Comparison of ENCODE assay signal across 19 cellular contexts in the genomic region with DNA sequence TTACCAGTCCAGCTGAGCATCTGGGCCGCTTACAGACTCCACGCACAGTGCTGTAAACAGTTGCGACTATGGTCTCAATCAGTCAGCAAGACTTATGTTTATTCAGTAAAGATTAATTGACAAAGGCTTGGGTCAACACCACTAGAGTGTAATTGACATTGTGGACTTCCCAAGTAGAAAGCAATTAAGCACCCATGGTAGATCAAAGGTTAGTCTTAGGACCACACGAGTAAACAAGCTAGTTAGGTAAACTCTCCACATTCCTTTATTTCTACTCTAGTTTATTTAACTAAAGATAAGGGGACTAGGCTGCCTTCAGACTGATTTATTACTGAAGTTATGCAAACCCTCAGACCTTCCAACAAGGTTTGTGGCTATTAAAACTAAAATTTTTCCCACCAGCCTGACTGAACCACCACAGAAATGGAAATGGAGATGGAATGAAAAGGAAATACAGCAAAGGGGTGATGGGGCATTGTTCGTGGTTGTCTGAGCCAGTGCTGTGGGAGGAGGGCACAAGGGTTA. TPM values are rescaled to one million over a fixed set of nuclear protein-coding genes. Genes with fewer than 3 reads are reported as not detected.
DNase-seq lines count a peak whose midpoint lies in the region; TF ChIP-seq lines count a peak whose summit lies in the region.
"Had no signal": no experiment of that assay in that cellular context is flagged by ENCODE, and none has a peak within 500 bp of the region (broad histone marks: within the 10 kb centered on the region; RNA-seq: fewer than 3 reads in every experiment).

No MANE protein-coding gene starts in this region.

- peaks cover 45% of the 10 kb centered on the region for H3K4me1 ChIP-seq in smooth muscle cell (ENCODE audit: low read depth)
- H3K4me1 ChIP-seq: parathyroid adenoma had no signal

- TF ChIP-seq CTCF in smooth muscle cell (IDR thresholded peaks at IDR 0.05; ENCODE audit: borderline replicate concordance, insufficient read depth, poor library complexity, severe bottlenecking) (no peak), GM10248 (IDR thresholded peaks at IDR 0.05; ENCODE audit: control extremely low read depth, extremely low read depth, low read depth, missing control alignments) (no peak)

- POLR2A ChIA-PET in HEK293T (lab: Yijun Ruan, JAX) (no interaction called here), GM10248 (lab: Yijun Ruan, JAX) (no interaction called here)

- H3K4me3 ChIP-seq in smooth muscle cell, result no peak overlapping the region
- H3K4me3 ChIP-seq: GM23338, skin epidermis had no signal

- intact Hi-C loops in posterior cingulate gyrus (cut with DNase I), result no loop called here

- H3K27me3 ChIP-seq in smooth muscle cell (ENCODE audit: low read depth), result no peaks in the 10 kb centered on the region

- H3K4me2 ChIP-seq in smooth muscle cell, result peak overlapping the region; percentile 30
- H3K4me2 ChIP-seq: GM23338 had no signal

- DNase-seq in HEK293T (ENCODE audit: extremely low spot score), result peak; percentile 6
- DNase-seq in amniotic epithelial cell (ENCODE audit: low read depth), result peak; percentile 86
- peak; percentile 27 for DNase-seq in left kidney (ENCODE audit: low read depth, low spot score)
- no peak for DNase-seq in smooth muscle cell (lab: John Stamatoyannopoulos, UW; ENCODE audit: unreplicated experiment)
- DNase-seq in posterior cingulate gyrus, result no peak
- no peak for DNase-seq in GM10248 (ENCODE audit: extremely low spot score)
- no peak for DNase-seq in effector CD8-positive, alpha-beta T cell (lab: John Stamatoyannopoulos, UW)
- DNase-seq: activated B cell treated with CpG ODN at 0.5 μM for 24 hours; activated CD8-positive, alpha-beta memory T cell treated with anti-CD3 and anti-CD28 coated beads for 24 hours; activated naive CD8-positive, alpha-beta T cell treated with anti-CD3 and anti-CD28 coated beads for 36 hours; MV-4-11; NCI-H2081; NCI-H526 treated with DMSO at 0.1 percent for 48 hours; PC-3; stimulated activated CD4-positive, alpha-beta T cell treated with anti-CD3 and anti-CD28 coated beads, Interleukin-4, amount 100 ng/mL, for 24 hours; T-helper 2 cell had no signal

- H3K36me3 ChIP-seq in smooth muscle cell (ENCODE audit: low read depth), result no peaks in the 10 kb centered on the region

- peaks cover 28% of the 10 kb centered on the region for H3F3A ChIP-seq in smooth muscle cell (ENCODE audit: low read depth)

- CTCF ChIA-PET in HEK293T (lab: Yijun Ruan, JAX) (no interaction called here), GM10248 (lab: Yijun Ruan, JAX) (interaction anchor here (1.1 to 2.0 kb wide), 5 partner anchors 9 to 26 kb away, joined by 3 to 6 read pairs (median 5); no protein-coding TSS in a partner anchor)

- H3K9me3 ChIP-seq in smooth muscle cell (replicated peaks; ENCODE audit: low read depth), result no peaks in the 10 kb centered on the region

- H2AFZ ChIP-seq in smooth muscle cell (ENCODE audit: low read depth), result peak overlapping the region; percentile 3
- H2AFZ ChIP-seq: GM23338, parathyroid adenoma had no signal

- no peaks in the 10 kb centered on the region for H4K20me1 ChIP-seq in smooth muscle cell (ENCODE audit: low read depth)

- WGBS in smooth muscle cell (ENCODE audit: low lambda C conversion rate), result 21% methylated on average over 5 of the region's 5 CpGs

- no peak overlapping the region for H3K9ac ChIP-seq in smooth muscle cell (ENCODE audit: low read depth)
- H3K9ac ChIP-seq: parathyroid adenoma had no signal

- no peaks in the 10 kb centered on the region for H3K79me2 ChIP-seq in smooth muscle cell (ENCODE audit: low read depth)
- H3K79me2 ChIP-seq: parathyroid adenoma had no signal

- H3K27ac ChIP-seq in smooth muscle cell (ENCODE audit: low read depth), result peak overlapping the region; percentile 97
- H3K27ac ChIP-seq: parathyroid adenoma, skin epidermis had no signal

TF ChIP-seq in HEK293T, 16 proteins besides CTCF, POLR2A, EP300 and RAD21:
- TF ChIP-seq SP1 (IDR thresholded peaks at IDR 0.05), result no peak
- TF ChIP-seq L3MBTL2 (conservative IDR thresholded peaks at IDR 0.05), result no peak
- TF ChIP-seq ELF4 (IDR thresholded peaks at IDR 0.05), result no peak
- no peak for TF ChIP-seq FOXM1 (IDR thresholded peaks at IDR 0.05; ENCODE audit: borderline replicate concordance)
- TF ChIP-seq ZNF384 (IDR thresholded peaks at IDR 0.05), result no peak
- TF ChIP-seq SUZ12 (IDR thresholded peaks at IDR 0.05), result no peak
- no peak for TF ChIP-seq HDGF (IDR thresholded peaks at IDR 0.05; ENCODE audit: borderline replicate concordance)
- peak; percentile 50; the same call in 1 of the 2 replicates for TF ChIP-seq FOXA1 (IDR thresholded peaks at IDR 0.05)
- TF ChIP-seq, protein P1, sequence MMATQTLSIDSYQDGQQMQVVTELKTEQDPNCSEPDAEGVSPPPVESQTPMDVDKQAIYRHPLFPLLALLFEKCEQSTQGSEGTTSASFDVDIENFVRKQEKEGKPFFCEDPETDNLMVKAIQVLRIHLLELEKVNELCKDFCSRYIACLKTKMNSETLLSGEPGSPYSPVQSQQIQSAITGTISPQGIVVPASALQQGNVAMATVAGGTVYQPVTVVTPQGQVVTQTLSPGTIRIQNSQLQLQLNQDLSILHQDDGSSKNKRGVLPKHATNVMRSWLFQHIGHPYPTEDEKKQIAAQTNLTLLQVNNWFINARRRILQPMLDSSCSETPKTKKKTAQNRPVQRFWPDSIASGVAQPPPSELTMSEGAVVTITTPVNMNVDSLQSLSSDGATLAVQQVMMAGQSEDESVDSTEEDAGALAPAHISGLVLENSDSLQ (IDR thresholded peaks at IDR 0.05), result peak; percentile 69
- no peak for TF ChIP-seq NFRKB (IDR thresholded peaks at IDR 0.05)
- TF ChIP-seq LEF1 (IDR thresholded peaks at IDR 0.05; ENCODE audit: borderline replicate concordance), result no peak
- no peak for TF ChIP-seq CTBP1 (IDR thresholded peaks at IDR 0.05; ENCODE audit: borderline replicate concordance)
- no peak for TF ChIP-seq TARDBP (IDR thresholded peaks at IDR 0.05)
- TF ChIP-seq ARNT (IDR thresholded peaks at IDR 0.05), result no peak
- TF ChIP-seq BHLHE40 (IDR thresholded peaks at IDR 0.05; ENCODE audit: borderline replicate concordance), result no peak

RNA-seq across cellular contexts. Expression of a gene that starts 44.2 kb away (rescaled TPM):
- total RNA-seq in smooth muscle cell, result 6.6 and 20.7 TPM in 2 replicates
- 4.9 and 6.2 TPM in 2 replicates for polyA plus RNA-seq in smooth muscle cell

Comparison
In these comparisons a context has a peak if more than half of its experiments do, and no peak if none do; other contexts are left out.
1. DNase-seq: peak in HEK293T (single experiment), amniotic epithelial cell (single experiment) and left kidney (single experiment); none in smooth muscle cell (single experiment), posterior cingulate gyrus (0 of 10), GM10248 (single experiment) and effector CD8-positive, alpha-beta T cell (single experiment).